Comparison of ENCODE assay signal across 8 cellular contexts in the genomic region with DNA sequence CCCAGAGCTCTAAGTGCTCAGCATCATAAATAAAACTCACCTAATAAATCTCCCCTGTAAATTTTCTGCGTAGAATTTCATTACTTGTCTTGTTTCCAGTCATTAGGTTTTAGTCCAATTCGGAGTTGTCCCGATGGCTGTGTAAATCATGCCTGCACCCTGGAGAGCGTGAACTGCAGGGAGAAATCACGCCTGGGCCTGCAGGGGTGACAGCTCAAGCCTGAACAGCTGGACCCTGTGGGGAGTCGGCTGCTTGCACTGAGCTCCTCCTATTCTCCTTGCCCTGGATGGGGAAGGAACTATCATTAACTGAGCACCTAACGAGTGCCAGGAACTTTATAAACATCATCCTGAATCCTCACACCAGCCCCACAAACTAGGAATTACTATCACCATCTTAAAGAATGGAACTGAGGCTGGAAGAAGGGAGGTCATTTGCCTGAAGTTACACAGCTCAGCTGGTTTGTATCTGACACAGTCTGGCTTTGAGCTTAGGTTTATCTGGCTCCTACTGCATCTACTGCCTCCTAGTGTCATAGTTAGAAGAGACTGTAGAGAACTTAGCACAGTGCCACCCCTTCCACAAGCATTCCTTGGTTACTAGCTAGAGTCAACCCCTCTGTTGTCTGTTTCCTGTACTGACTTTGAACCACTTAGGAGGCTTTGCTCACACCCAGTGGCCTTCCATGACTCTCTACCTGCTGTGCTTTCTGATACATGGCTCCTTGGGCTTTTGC. TPM values are rescaled to one million over a fixed set of nuclear protein-coding genes. Genes with fewer than 3 reads are reported as not detected.
DNase-seq lines count a peak whose midpoint lies in the region; ATAC-seq and TF ChIP-seq lines count a peak whose summit lies in the region.

No MANE protein-coding gene starts in this region.

- TF ChIP-seq CTCF in LNCAP (IDR thresholded peaks at IDR 0.05) (peak; percentile 29; the same call in 1 of the 2 replicates), psoas muscle (IDR thresholded peaks at IDR 0.05) (peak; percentile 14)

- no peaks in the 10 kb centered on the region for H3K4me1 ChIP-seq in psoas muscle

- ATAC-seq in psoas muscle (peak in 1 of 4 donors; percentile 54), HG03432 (IDR thresholded peaks at IDR 0.05; ENCODE audit: unreplicated experiment) (no peak), GM19351 (IDR thresholded peaks at IDR 0.05; ENCODE audit: unreplicated experiment) (no peak)

- H3K27me3 ChIP-seq in psoas muscle (ENCODE audit: insufficient read depth in 3 of 3, low read length in 2 of 3), result peaks cover 0 to 8% (median 0%) of the 10 kb centered on the region in 3 donors

- DNase-seq in NCI-H748 (lab: John Stamatoyannopoulos, UW; ENCODE audit: unreplicated experiment) (peak; percentile 9), NCI-H748 treated with DMSO at 0.1 percent for 48 hours (lab: John Stamatoyannopoulos, UW) (no peak), cerebellar cortex (ENCODE audit: low spot score) (peak; percentile 14), psoas muscle (no peak), NCI-H187 (lab: John Stamatoyannopoulos, UW) (no peak)

- no peaks in the 10 kb centered on the region for H3K9me3 ChIP-seq in psoas muscle

- WGBS in psoas muscle, 3 donors, result 36 to 42% (median 37%) methylated on average over 7 of the region's 7 CpGs

- no peak overlapping the region for H3K4me3 ChIP-seq in psoas muscle

- H3K36me3 ChIP-seq in psoas muscle (ENCODE audit: insufficient read depth in 1 of 2, low read depth in 1 of 2), result no peaks in the 10 kb centered on the region

- intact Hi-C loops in psoas muscle (cut with DNase I), result no loop called here

- H3K27ac ChIP-seq in psoas muscle, result no peak overlapping the region

RNA-seq across cellular contexts. Expression of a gene that starts 25.1 kb away (rescaled TPM):
- total RNA-seq in psoas muscle, result under 1 TPM in 3 of 4 donors, not detected in 1; 0.12 to 0.38 (median 0.14) TPM
- under 1 TPM; 0.04 to 0.21 (median 0.07) TPM for polyA plus RNA-seq in psoas muscle

RNA-seq across cellular contexts. Expression of a gene that starts 59.2 kb away (rescaled TPM):
- total RNA-seq in psoas muscle, result 100 to 1,000 TPM in 3 of 4 donors, 10 to 100 TPM in 1; 65.2 to 210 (median 131) TPM
- polyA plus RNA-seq in psoas muscle, result 100 to 1,000 TPM in 2 of 3 donors, 10 to 100 TPM in 1; 91.7 to 253 (median 163) TPM

Comparison
In these comparisons a context has a peak if more than half of its experiments do, and no peak if none do; other contexts are left out.
1. DNase-seq: peak in NCI-H748 (single experiment) and cerebellar cortex (single experiment); none in NCI-H748 treated with DMSO at 0.1 percent for 48 hours (single experiment), psoas muscle (0 of 2) and NCI-H187 (0 of 2).